In genomic region chr3:135758961-135759360, GRCh38 we compare ENCODE assay signal across 33 cellular contexts.
DNase-seq lines count a peak whose midpoint lies in the region; FAIRE-seq and TF ChIP-seq lines count a peak whose summit lies in the region.
"Had no signal": no experiment of that assay in that cellular context is flagged by ENCODE, and none has a peak within 500 bp of the region (broad histone marks: within the 10 kb centered on the region; RNA-seq: fewer than 3 reads in every experiment).

No MANE protein-coding gene starts in this region.

- H3K9me3 ChIP-seq in tibial artery: no peaks in the 10 kb centered on the region
- H3K9me3 ChIP-seq: A549; BE2C; BLaER1; BLaER1 treated with 17β-estradiol and CSF1 and Interleukin-3, amounts not matched to agents 10 nM and 100 nM; Caco-2 had no signal

- no peaks in the 10 kb centered on the region for H3K27me3 ChIP-seq in tibial artery
- H3K27me3 ChIP-seq: BE2C; BLaER1; BLaER1 treated with 17β-estradiol and CSF1 and Interleukin-3, amounts not matched to agents 10 nM and 100 nM had no signal

- no peak for FAIRE-seq in frontal cortex (lab: Jason Lieb, UNC)
- FAIRE-seq: A204.1, A549, D721Med had no signal

- H3K4me1 ChIP-seq in tibial artery: no peaks in the 10 kb centered on the region
- H3K4me1 ChIP-seq: A549, BE2C, Caco-2 had no signal

- no peak for TF ChIP-seq CTCF in tibial artery (IDR thresholded peaks at IDR 0.05)

- H3K36me3 ChIP-seq in tibial artery: no peaks in the 10 kb centered on the region
- H3K36me3 ChIP-seq: BE2C; BLaER1; BLaER1 treated with 17β-estradiol and CSF1 and Interleukin-3, amounts not matched to agents 10 nM and 100 nM had no signal

- intact Hi-C loops in tibial artery (cut with DNase I; ENCODE audit: low total_unique reads): no loop called here

- no peak overlapping the region for H3K4me3 ChIP-seq in tibial artery
- H3K4me3 ChIP-seq: A549; BLaER1; BLaER1 treated with 17β-estradiol and CSF1 and Interleukin-3, amounts not matched to agents 10 nM and 100 nM had no signal

- DNase-seq in ecto neural progenitor cell (ENCODE audit: low spot score) (peak; percentile 10), islet precursor cell (peak; percentile 40), ureter (ENCODE audit: low spot score) (peak; percentile 1), tibial artery (no peak), frontal cortex (ENCODE audit: low spot score in 2 of 2) (no peak)
- no peak for DNase-seq in activated CD4-positive, alpha-beta T cell treated with anti-CD3 and anti-CD28 coated beads for 1 hour
- DNase-seq: 8988T; ACHN; AML-193; BE2C; C1 segment of cervical spinal cord; Caco-2; Calu3; CD4-positive, alpha-beta memory T cell; CD4-positive, alpha-beta T cell; CD4-positive, CD25-positive, alpha-beta regulatory T cell; CD8-positive, alpha-beta memory T cell; CD8-positive, alpha-beta T cell; COR-L47; DMS 273 treated with DMSO at 0.1 percent for 48 hours; DMS153; DMS53; DMS79; DMS79 treated with DMSO at 0.1 percent for 48 hours; DND-41; EL had no signal

- no peak overlapping the region for H3K27ac ChIP-seq in tibial artery
- H3K27ac ChIP-seq: 22Rv1; A549; BLaER1; BLaER1 treated with 17β-estradiol and CSF1 and Interleukin-3, amounts not matched to agents 10 nM and 100 nM; C4-2B had no signal

Comparison
In these comparisons a context has a peak if more than half of its experiments do, and no peak if none do; other contexts are left out.
1. DNase-seq: peak in ecto neural progenitor cell (single experiment), islet precursor cell (single experiment) and ureter (single experiment); none in activated CD4-positive, alpha-beta T cell treated with anti-CD3 and anti-CD28 coated beads for 1 hour (single experiment), tibial artery (0 of 2) and frontal cortex (0 of 2).